In genomic region chr4:95165926-95166524, GRCh38 we compare ENCODE assay signal across 8 cellular contexts.
DNase-seq lines count a peak whose midpoint lies in the region; ATAC-seq and TF ChIP-seq lines count a peak whose summit lies in the region.

No MANE protein-coding gene starts in this region.

- H3F3A ChIP-seq in Loucy (ENCODE audit: low read depth): no peaks in the 10 kb centered on the region

- H3K79me2 ChIP-seq in Loucy (ENCODE audit: insufficient read depth, low read length): no peaks in the 10 kb centered on the region

- no peak overlapping the region for H3K4me2 ChIP-seq in Loucy (ENCODE audit: low read depth, low read length, poor library complexity, severe bottlenecking)

- TF ChIP-seq CTCF in GM12865 (IDR thresholded peaks at IDR 0.05; ENCODE audit: insufficient read depth, low read depth, low read length, missing control alignments): peak; percentile 49
- no peak for TF ChIP-seq CTCF in HEK293 (tag by site-specific recombination; IDR thresholded peaks at IDR 0.05)
- TF ChIP-seq CTCF in Loucy (conservative IDR thresholded peaks at IDR 0.05; ENCODE audit: low read length): peak; percentile 83
- peak; percentile 72 to 94 (median 83) for TF ChIP-seq CTCF in dorsolateral prefrontal cortex (IDR thresholded peaks at IDR 0.05 in 54 of 56, conservative IDR thresholded peaks at IDR 0.05 in 2 of 56; ENCODE audit: low read depth in 1 of 56, partially characterized antibody in 56 of 56)
- no peak for TF ChIP-seq CTCF in omental fat pad (IDR thresholded peaks at IDR 0.05)

- H3K4me3 ChIP-seq in GM12865 (ENCODE audit: low read depth, low read length) (no peak overlapping the region), HEK293 (ENCODE audit: low read depth, low read length) (no peak overlapping the region), Loucy (ENCODE audit: low read length, poor library complexity, severe bottlenecking) (no peak overlapping the region), dorsolateral prefrontal cortex (no peak overlapping the region)

- H3K27me3 ChIP-seq in Loucy (ENCODE audit: insufficient read depth, low read length, poor library complexity, severe bottlenecking): no peaks in the 10 kb centered on the region
- H3K27me3 ChIP-seq in dorsolateral prefrontal cortex: no peaks in the 10 kb centered on the region

- in situ Hi-C loops in SK-MEL-5 (cut with HindIII; ENCODE audit: low pct_unique_long_range_greater_than_20kb, low sequenced_read_pairs): no loop called here

- no peak for ATAC-seq in omental fat pad (ENCODE audit: low FRiP score)

- CTCF ChIA-PET in HEK293 (lab: Yijun Ruan, JAX): interaction anchor here (0.6 to 1.5 kb wide), 12 partner anchors 12 to 1601 kb away, joined by 3 to 6 read pairs (median 3); no protein-coding TSS in a partner anchor

- H2AFZ ChIP-seq in Loucy (ENCODE audit: low read length): peak overlapping the region; percentile 59

- no peaks in the 10 kb centered on the region for H3K9me2 ChIP-seq in Loucy (replicated peaks; ENCODE audit: low read depth, low read length)

- DNase-seq in AG08396 (ENCODE audit: low spot score): peak; percentile 48
- peak; percentile 64 for DNase-seq in GM12865 (ENCODE audit: low read depth)
- peak; percentile 80 for DNase-seq in SK-MEL-5 (ENCODE audit: low read depth, low spot score)
- DNase-seq in dorsolateral prefrontal cortex: peak in 2 of 10 donors; percentile 14 to 58
- peak; percentile 94 for DNase-seq in medulla oblongata (ENCODE audit: extremely low spot score)
- DNase-seq in omental fat pad (ENCODE audit: low spot score): no peak

- intact Hi-C loops in dorsolateral prefrontal cortex (cut with DNase I): loop anchor here (5.0 to 10.0 kb wide), 7 partner anchors 36 to 1189 kb away; partner anchors contain the start of gene UNC5C (in 1 of the 2)

- no peak overlapping the region for H3K27ac ChIP-seq in HEK293 (ENCODE audit: extremely low read depth, low read depth, low read length)
- H3K27ac ChIP-seq in dorsolateral prefrontal cortex: peak overlapping the region in 57 of 59 donors; percentile 11 to 99 (median 92)

- H4K20me1 ChIP-seq in Loucy (ENCODE audit: insufficient read depth, low read length, poor library complexity, severe bottlenecking): no peaks in the 10 kb centered on the region

- H3K9ac ChIP-seq in Loucy (ENCODE audit: low read depth, low read length, poor library complexity, severe bottlenecking): no peak overlapping the region

- H3K9me3 ChIP-seq in HEK293 (ENCODE audit: control insufficient read depth, insufficient read depth, low read depth, low read length) (no peaks in the 10 kb centered on the region), Loucy (ENCODE audit: insufficient read depth, low read depth, low read length) (no peaks in the 10 kb centered on the region)

- POLR2A ChIA-PET in HEK293 (lab: Yijun Ruan, JAX): no interaction called here

- H3K36me3 ChIP-seq in HEK293 (ENCODE audit: control insufficient read depth in 2 of 2, insufficient read depth in 1 of 2, low read length in 2 of 2) (peaks cover 0 to 12% of the 10 kb centered on the region in 2 experiments; a peak in 1 of 3 replicates), Loucy (ENCODE audit: insufficient read depth, low read length) (no peaks in the 10 kb centered on the region)

- H3K4me1 ChIP-seq in HEK293 (ENCODE audit: control insufficient read depth, insufficient read depth, low read length) (no peaks in the 10 kb centered on the region), Loucy (ENCODE audit: insufficient read depth, low read length, poor library complexity, severe bottlenecking) (no peaks in the 10 kb centered on the region)

TF ChIP-seq in HEK293, 187 proteins besides CTCF, POLR2A, EP300 and RAD21:
- TF ChIP-seq ZNF654 (tag by site-specific recombination; IDR thresholded peaks at IDR 0.05; ENCODE audit: low read depth) (peak; percentile 74), ZNF704 (tag by site-specific recombination; IDR thresholded peaks at IDR 0.05) (no peak), ZNF660 (tag by site-specific recombination; IDR thresholded peaks at IDR 0.05) (0 out of 2 replicates have a peak, but pooled peaks have one; percentile 24), SCRT2 (tag by site-specific recombination; IDR thresholded peaks at IDR 0.05) (peak; percentile 47; the same call in 1 of the 2 replicates)

Comparison
In these comparisons a context has a peak if more than half of its experiments do, and no peak if none do; other contexts are left out.
1. CTCF ChIP-seq: peak in GM12865 (single experiment), Loucy (single experiment) and dorsolateral prefrontal cortex (56 of 56); none in HEK293 (single experiment) and omental fat pad (0 of 3).